Comparison of ENCODE assay signal across 24 cellular contexts in the genomic region with DNA sequence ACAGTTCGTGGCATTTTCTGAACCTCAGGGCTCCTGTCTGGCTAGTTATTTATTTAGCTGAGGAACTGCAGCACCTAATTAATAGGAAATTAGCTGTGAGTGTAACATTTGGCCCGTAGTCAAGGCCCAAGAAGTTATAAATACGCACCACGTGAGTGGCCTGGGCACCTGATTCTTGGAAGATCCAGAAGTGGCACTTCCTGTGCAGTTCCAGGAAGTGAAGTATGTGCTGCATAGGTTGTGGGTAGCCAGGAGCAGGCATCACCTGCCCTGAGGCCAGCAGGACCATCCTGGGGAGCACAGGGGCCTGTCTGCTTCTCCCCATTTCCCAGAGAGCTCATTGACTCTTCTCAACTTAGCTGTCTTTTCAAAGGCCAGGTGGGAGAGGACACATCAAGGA.
"Had no signal": no experiment of that assay in that cellular context is flagged by ENCODE, and none has a peak within 500 bp of the region (broad histone marks: within the 10 kb centered on the region; RNA-seq: fewer than 3 reads in every experiment).

No MANE protein-coding gene starts in this region.

- ATAC-seq: left cardiac atrium; left lobe of liver; natural killer cell; right cardiac atrium; sciatic nerve; stimulated activated naive B cell treated with anti-CD40 and anti-IgM and Interleukin-4, amounts not matched to agents 10 μg/mL and 1 μg/mL and 100 μg/mL, for 72 hours; stimulated activated naive CD8-positive, alpha-beta T cell treated with anti-CD3 and anti-CD28 coated beads, Interleukin-15, Interleukin-2, amounts not matched to agents 100 U/mL and 50 U/mL, for 24 hours had no signal

- H2AFZ ChIP-seq: neural progenitor cell had no signal

- DNase-seq: hippocampal formation; kidney glomerular epithelial cell; left cardiac atrium; naive B cell; natural killer cell; nephron progenitor cell; ovary; retina; right cardiac atrium; stimulated activated CD4-positive, alpha-beta T cell treated with anti-CD3 and anti-CD28 coated beads, Interleukin-12 subunit alpha, Interleukin-12 subunit beta, amount 100 ng/mL, for 4 hours; stimulated activated CD4-positive, alpha-beta T cell treated with anti-CD3 and anti-CD28 coated beads, Interleukin-15, amount 100 ng/mL, for 24 hours; stimulated activated CD4-positive, alpha-beta T cell treated with anti-CD3 and anti-CD28 coated beads, Interleukin-2, amount 100 ng/mL, for 24 hours; stimulated activated CD4-positive, alpha-beta T cell treated with anti-CD3 and anti-CD28 coated beads, Interleukin-4, amount 100 ng/mL, for 1 hour; stimulated activated naive B cell treated with anti-CD40 and anti-IgM and Interleukin-4, amounts not matched to agents 10 μg/mL and 1 μg/mL and 100 μg/mL, for 72 hours; stimulated activated naive CD8-positive, alpha-beta T cell treated with anti-CD3 and anti-CD28 coated beads, Interleukin-15, Interleukin-2, amounts not matched to agents 100 U/mL and 50 U/mL, for 24 hours; stomach; testis; transverse colon; uterus had no signal

- H3K4me3 ChIP-seq: neural progenitor cell, ovary, skin epidermis, stomach, testis, thyroid gland, transverse colon, uterus had no signal

- H3K27me3 ChIP-seq: neural progenitor cell, ovary, stomach, testis, thyroid gland, transverse colon, uterus had no signal

- H3K4me2 ChIP-seq: neural progenitor cell had no signal

- H3K4me1 ChIP-seq: neural progenitor cell, stomach, testis, transverse colon, uterus had no signal

- H3K27ac ChIP-seq: neural progenitor cell, ovary, skin epidermis, stomach, testis, transverse colon, uterus had no signal

- H3K9me3 ChIP-seq: ovary, stomach, testis, thyroid gland, transverse colon, uterus had no signal

- H3K9ac ChIP-seq: neural progenitor cell had no signal

- H3K36me3 ChIP-seq: neural progenitor cell, ovary, stomach, thyroid gland, transverse colon, uterus had no signal
